Comparison of ENCODE assay signal across 10 cellular contexts in genomic region chr13:81872581-81872980, GRCh38.
A peak's percentile ranks its signal among the peaks of the same experiment; 100 is the strongest.
DNase-seq lines count a peak whose midpoint lies in the region; TF ChIP-seq lines count a peak whose summit lies in the region.
"Had no signal": no experiment of that assay in that cellular context is flagged by ENCODE, and none has a peak within 500 bp of the region (broad histone marks: within the 10 kb centered on the region; RNA-seq: fewer than 3 reads in every experiment).

No MANE protein-coding gene starts in this region.

- no peaks in the 10 kb centered on the region for H3K4me1 Mint-ChIP-seq in type B pancreatic cell (ENCODE audit: unreplicated experiment)

- H3K27me3 Mint-ChIP-seq in type B pancreatic cell = no peaks in the 10 kb centered on the region

- no peaks in the 10 kb centered on the region for H3K9me3 Mint-ChIP-seq in type B pancreatic cell

- no peak overlapping the region for H3K4me3 Mint-ChIP-seq in type B pancreatic cell
- H3K4me3 Mint-ChIP-seq: T-helper 1 cell treated with Interleukin-12 subunit alpha and Interleukin-12 subunit beta and Interleukin-4 antibody, amounts not matched to agents 30 μg/mL and 1 μg/mL, for 36 hours had no signal

- H3K27ac Mint-ChIP-seq in type B pancreatic cell = no peak overlapping the region
- H3K27ac Mint-ChIP-seq: T-helper 1 cell treated with Interleukin-12 subunit alpha and Interleukin-12 subunit beta and Interleukin-4 antibody, amounts not matched to agents 30 μg/mL and 1 μg/mL, for 36 hours had no signal

- peak; percentile 67 for TF ChIP-seq CTCF in type B pancreatic cell (conservative IDR thresholded peaks at IDR 0.05)

- DNase-seq in SIG-M5 treated with dmso at 0.1 percent for 504 hours (lab: John Stamatoyannopoulos, UW; ENCODE audit: unreplicated experiment) (peak; percentile 46), SIG-M5 (lab: John Stamatoyannopoulos, UW) (no peak), NCI-H345 (lab: John Stamatoyannopoulos, UW) (peak; percentile 25), cerebellar cortex (ENCODE audit: low spot score) (peak; percentile 8), type B pancreatic cell (ENCODE audit: extremely low spot score, unreplicated experiment) (no peak), NCI-H187 treated with DMSO at 0.1 percent for 48 hours (lab: John Stamatoyannopoulos, UW) (no peak), kidney glomerular epithelial cell (lab: John Stamatoyannopoulos, UW) (no peak), DMS79 treated with DMSO at 0.1 percent for 48 hours (lab: John Stamatoyannopoulos, UW) (no peak)
- DNase-seq: amygdala had no signal

- H3K36me3 Mint-ChIP-seq in type B pancreatic cell = no peaks in the 10 kb centered on the region

Comparison
In these comparisons a context has a peak if more than half of its experiments do, and no peak if none do; other contexts are left out.
1. DNase-seq: peak in SIG-M5 treated with dmso at 0.1 percent for 504 hours (single experiment), NCI-H345 (single experiment) and cerebellar cortex (single experiment); none in SIG-M5 (single experiment), type B pancreatic cell (single experiment), NCI-H187 treated with DMSO at 0.1 percent for 48 hours (single experiment), kidney glomerular epithelial cell (single experiment) and DMS79 treated with DMSO at 0.1 percent for 48 hours (single experiment).